In genomic region chr2:88099798-88100488, GRCh38 we compare ENCODE assay signal across 16 cellular contexts. TPM values are rescaled to one million over a fixed set of nuclear protein-coding genes. Genes with fewer than 3 reads are reported as not detected.
A peak's percentile ranks its signal among the peaks of the same experiment; 100 is the strongest.
DNase-seq lines count a peak whose midpoint lies in the region; ATAC-seq and TF ChIP-seq lines count a peak whose summit lies in the region.
"Had no signal": no experiment of that assay in that cellular context is flagged by ENCODE, and none has a peak within 500 bp of the region (broad histone marks: within the 10 kb centered on the region; RNA-seq: fewer than 3 reads in every experiment).

No MANE protein-coding gene starts in this region.

- peaks cover 5 to 17% of the 10 kb centered on the region in 2 donors for H3K27me3 Mint-ChIP-seq in CD8-positive, alpha-beta memory T cell
- H3K27me3 Mint-ChIP-seq in CD8-positive, alpha-beta T cell (ENCODE audit: low read depth), result peaks cover 2% of the 10 kb centered on the region
- H3K27me3 Mint-ChIP-seq: activated naive CD8-positive, alpha-beta T cell treated with anti-CD3 and anti-CD28 coated beads, Interleukin-2, amount 10 ng/mL, durations not matched to agents 7 days and 5 days had no signal

- H3K36me3 ChIP-seq in psoas muscle (ENCODE audit: insufficient read depth in 1 of 2, low read depth in 1 of 2) (peaks cover 2 to 70% of the 10 kb centered on the region in 2 donors), tibial artery (no peaks in the 10 kb centered on the region)
- H3K36me3 ChIP-seq in CD8-positive, alpha-beta memory T cell (ENCODE audit: insufficient read depth, low read length), result no peaks in the 10 kb centered on the region
- H3K36me3 ChIP-seq in CD8-positive, alpha-beta T cell (ENCODE audit: insufficient read depth, low read length), result no peaks in the 10 kb centered on the region
- H3K36me3 ChIP-seq: upper lobe of left lung had no signal

- H3K36me3 Mint-ChIP-seq in CD8-positive, alpha-beta memory T cell, result no peaks in the 10 kb centered on the region
- H3K36me3 Mint-ChIP-seq in CD8-positive, alpha-beta T cell, result no peaks in the 10 kb centered on the region
- H3K36me3 Mint-ChIP-seq: activated naive CD8-positive, alpha-beta T cell treated with anti-CD3 and anti-CD28 coated beads, Interleukin-2, amount 10 ng/mL, durations not matched to agents 7 days and 5 days; naive B cell had no signal

- H3K9me3 ChIP-seq in psoas muscle (no peaks in the 10 kb centered on the region), tibial artery (no peaks in the 10 kb centered on the region)
- H3K9me3 ChIP-seq in CD8-positive, alpha-beta memory T cell (ENCODE audit: low read length), result no peaks in the 10 kb centered on the region
- H3K9me3 ChIP-seq in CD8-positive, alpha-beta T cell (ENCODE audit: low read length), result no peaks in the 10 kb centered on the region
- H3K9me3 ChIP-seq: upper lobe of left lung had no signal

- no peaks in the 10 kb centered on the region for H3K27me3 ChIP-seq in psoas muscle (ENCODE audit: insufficient read depth in 3 of 3, low read length in 2 of 3)
- H3K27me3 ChIP-seq in CD8-positive, alpha-beta memory T cell (ENCODE audit: insufficient read depth, low read length, poor library complexity, severe bottlenecking), result no peaks in the 10 kb centered on the region
- no peaks in the 10 kb centered on the region for H3K27me3 ChIP-seq in tibial artery
- no peaks in the 10 kb centered on the region for H3K27me3 ChIP-seq in CD8-positive, alpha-beta T cell (ENCODE audit: insufficient read depth, low read length)
- H3K27me3 ChIP-seq: upper lobe of left lung had no signal

- intact Hi-C loops in psoas muscle (cut with DNase I), result loop anchor here (5.0 kb wide), 2 partner anchors 38 to 43 kb away; partner anchors contain the start of gene KRCC1 (in 1 of the 2)
- intact Hi-C loops in tibial artery (cut with DNase I; ENCODE audit: low total_unique reads), result no loop called here
- intact Hi-C loops in CD8-positive, alpha-beta T cell (cut with DNase I, micrococcal nuclease), result no loop called here

- H3K4me1 ChIP-seq in psoas muscle (peaks cover 11% of the 10 kb centered on the region), tibial artery (no peaks in the 10 kb centered on the region)
- H3K4me1 ChIP-seq in CD8-positive, alpha-beta memory T cell (ENCODE audit: insufficient read depth, low read length), result no peaks in the 10 kb centered on the region
- H3K4me1 ChIP-seq in CD8-positive, alpha-beta T cell (ENCODE audit: insufficient read depth, low read length), result no peaks in the 10 kb centered on the region
- H3K4me1 ChIP-seq: upper lobe of left lung had no signal

- DNase-seq in NCI-H146 (lab: John Stamatoyannopoulos, UW), result peak; percentile 15
- no peak for DNase-seq in NCI-H146 treated with DMSO at 0.1 percent for 48 hours (lab: John Stamatoyannopoulos, UW; ENCODE audit: unreplicated experiment)
- peak; percentile 14 for DNase-seq in OCI-M1 (lab: John Stamatoyannopoulos, UW)
- DNase-seq in fibroblast of mammary gland (ENCODE audit: low read depth), result peak; percentile 62
- DNase-seq in psoas muscle, result peak in 1 of 2 donors; percentile 75
- DNase-seq in CD8-positive, alpha-beta memory T cell, result no peak
- DNase-seq in tibial artery, result no peak
- no peak for DNase-seq in CD8-positive, alpha-beta T cell
- DNase-seq: activated B cell treated with CpG ODN at 0.5 μM for 24 hours; activated naive CD8-positive, alpha-beta T cell treated with anti-CD3 and anti-CD28 coated beads, Interleukin-2, amount 10 ng/mL, durations not matched to agents 7 days and 5 days; naive B cell; NCI-H526 treated with DMSO at 0.1 percent for 48 hours; stimulated activated CD4-positive, alpha-beta T cell treated with anti-CD3 and anti-CD28 coated beads, Interleukin-4, amount 100 ng/mL, for 4 hours; upper lobe of left lung had no signal

- H3K9me3 Mint-ChIP-seq in CD8-positive, alpha-beta memory T cell, result no peaks in the 10 kb centered on the region
- H3K9me3 Mint-ChIP-seq in CD8-positive, alpha-beta T cell, result no peaks in the 10 kb centered on the region
- H3K9me3 Mint-ChIP-seq: activated B cell treated with CpG ODN at 0.5 μM for 24 hours; activated naive CD8-positive, alpha-beta T cell treated with anti-CD3 and anti-CD28 coated beads, Interleukin-2, amount 10 ng/mL, durations not matched to agents 7 days and 5 days had no signal

- peak; percentile 80 to 84 (median 82) for ATAC-seq in psoas muscle
- ATAC-seq in CD8-positive, alpha-beta T cell, result no peak

- CTCF ChIA-PET in CD8-positive, alpha-beta memory T cell (lab: Charles Lee), result no interaction called here
- CTCF ChIA-PET in CD8-positive, alpha-beta T cell (lab: Charles Lee), result interaction anchor here (1.9 kb wide), 1 partner anchor 39 kb away, joined by 4 read pairs; no protein-coding TSS in a partner anchor

- WGBS in psoas muscle, 3 donors, result 20 to 30% (median 23%) methylated on average over 5 of the region's 5 CpGs

- peak overlapping the region; percentile 80 for H3K27ac ChIP-seq in psoas muscle
- no peak overlapping the region for H3K27ac ChIP-seq in CD8-positive, alpha-beta memory T cell (ENCODE audit: low read depth, low read length)
- H3K27ac ChIP-seq in tibial artery, result no peak overlapping the region
- H3K27ac ChIP-seq in CD8-positive, alpha-beta T cell (ENCODE audit: low read depth, low read length), result no peak overlapping the region
- H3K27ac ChIP-seq: upper lobe of left lung had no signal

- H3K4me1 Mint-ChIP-seq in CD8-positive, alpha-beta memory T cell, result no peaks in the 10 kb centered on the region
- no peaks in the 10 kb centered on the region for H3K4me1 Mint-ChIP-seq in CD8-positive, alpha-beta T cell (ENCODE audit: low read depth)
- H3K4me1 Mint-ChIP-seq: activated B cell treated with CpG ODN at 0.5 μM for 24 hours; activated naive CD8-positive, alpha-beta T cell treated with anti-CD3 and anti-CD28 coated beads, Interleukin-2, amount 10 ng/mL, durations not matched to agents 7 days and 5 days; naive B cell had no signal

- POLR2A ChIA-PET in CD8-positive, alpha-beta memory T cell (lab: Charles Lee), result no interaction called here
- POLR2A ChIA-PET in CD8-positive, alpha-beta T cell (lab: Charles Lee), result no interaction called here

- no peak overlapping the region for H3K27ac Mint-ChIP-seq in CD8-positive, alpha-beta memory T cell
- no peak overlapping the region for H3K27ac Mint-ChIP-seq in CD8-positive, alpha-beta T cell
- H3K27ac Mint-ChIP-seq: activated B cell treated with CpG ODN at 0.5 μM for 24 hours; activated naive CD8-positive, alpha-beta T cell treated with anti-CD3 and anti-CD28 coated beads, Interleukin-2, amount 10 ng/mL, durations not matched to agents 7 days and 5 days had no signal

- TF ChIP-seq CTCF in fibroblast of mammary gland (conservative IDR thresholded peaks at IDR 0.05; ENCODE audit: control insufficient read depth, insufficient read depth, low read depth, low read length) (no peak), psoas muscle (IDR thresholded peaks at IDR 0.05) (no peak), tibial artery (IDR thresholded peaks at IDR 0.05) (no peak)
- no peak for TF ChIP-seq CTCF in CD8-positive, alpha-beta T cell (IDR thresholded peaks at IDR 0.05)

- H3K4me3 Mint-ChIP-seq in CD8-positive, alpha-beta memory T cell, result no peak overlapping the region
- no peak overlapping the region for H3K4me3 Mint-ChIP-seq in CD8-positive, alpha-beta T cell
- H3K4me3 Mint-ChIP-seq: activated B cell treated with CpG ODN at 0.5 μM for 24 hours; activated naive CD8-positive, alpha-beta T cell treated with anti-CD3 and anti-CD28 coated beads, Interleukin-2, amount 10 ng/mL, durations not matched to agents 7 days and 5 days; naive B cell had no signal

- H3K4me3 ChIP-seq in fibroblast of mammary gland (ENCODE audit: control insufficient read depth, low read depth, low read length), result no peak overlapping the region
- H3K4me3 ChIP-seq in psoas muscle, result peak overlapping the region; percentile 11
- no peak overlapping the region for H3K4me3 ChIP-seq in CD8-positive, alpha-beta memory T cell (ENCODE audit: low read length)
- no peak overlapping the region for H3K4me3 ChIP-seq in tibial artery
- H3K4me3 ChIP-seq in CD8-positive, alpha-beta T cell (ENCODE audit: low read depth, low read length), result no peak overlapping the region
- H3K4me3 ChIP-seq: upper lobe of left lung had no signal

RNA-seq across cellular contexts. Expression of gene FABP1, which starts 27.9 kb away (rescaled TPM):
- under 1 TPM in 3 of 4 donors, not detected in 1; 0.52 to 0.89 (median 0.65) TPM for total RNA-seq in psoas muscle
- polyA plus RNA-seq in psoas muscle, result 1 to 10 TPM in 2 of 3 donors, not detected in 1; 1.6 to 4.5 TPM
- total RNA-seq in CD8-positive, alpha-beta memory T cell, result not detected
- polyA plus RNA-seq in CD8-positive, alpha-beta memory T cell, result not detected
- not detected for total RNA-seq in CD8-positive, alpha-beta T cell
- total RNA-seq: activated B cell treated with CpG ODN at 0.5 μM for 24 hours; activated naive CD8-positive, alpha-beta T cell treated with anti-CD3 and anti-CD28 coated beads, Interleukin-2, amount 10 ng/mL, durations not matched to agents 7 days and 5 days; H4 had no signal
- polyA plus RNA-seq: AG04450 had no signal

RNA-seq across cellular contexts. Expression of gene SMYD1, which starts 32.3 kb away (rescaled TPM):
- total RNA-seq in psoas muscle, result 100 to 1,000 TPM; 143 to 325 (median 232) TPM
- 100 to 1,000 TPM in 1 of 3 donors, 10 to 100 TPM in 1, 1 to 10 TPM in 1; 8.0 to 112 (median 57.2) TPM for polyA plus RNA-seq in psoas muscle
- not detected for total RNA-seq in CD8-positive, alpha-beta memory T cell
- polyA plus RNA-seq in CD8-positive, alpha-beta memory T cell, result not detected
- not detected for total RNA-seq in CD8-positive, alpha-beta T cell
- total RNA-seq: activated B cell treated with CpG ODN at 0.5 μM for 24 hours; activated naive CD8-positive, alpha-beta T cell treated with anti-CD3 and anti-CD28 coated beads, Interleukin-2, amount 10 ng/mL, durations not matched to agents 7 days and 5 days; H4; upper lobe of left lung had no signal
- polyA plus RNA-seq: AG04450 had no signal

RNA-seq across cellular contexts. Expression of gene KRCC1, which starts 44.4 kb away (rescaled TPM):
- 10 to 100 TPM; 10.8 to 24.1 (median 18.7) TPM for total RNA-seq in psoas muscle
- polyA plus RNA-seq in psoas muscle, result 10 to 100 TPM; 19.1 to 44.4 (median 20.1) TPM
- total RNA-seq in CD8-positive, alpha-beta memory T cell, result 10 to 100 TPM; 14.1 to 14.8 TPM
- 41.3 TPM for polyA plus RNA-seq in CD8-positive, alpha-beta memory T cell
- total RNA-seq in CD8-positive, alpha-beta T cell, result 1 to 10 TPM; 3.1 to 3.6 TPM

Comparison
In these comparisons a context has a peak if more than half of its experiments do, and no peak if none do; other contexts are left out.
1. DNase-seq: peak in NCI-H146 (single experiment), OCI-M1 (single experiment) and fibroblast of mammary gland (single experiment); none in NCI-H146 treated with DMSO at 0.1 percent for 48 hours (single experiment), CD8-positive, alpha-beta memory T cell (0 of 5), tibial artery (0 of 2) and CD8-positive, alpha-beta T cell (0 of 7).
2. RNA of gene SMYD1, which starts 32.3 kb away (total RNA-seq): 143 to 325 TPM in psoas muscle; not detected in CD8-positive, alpha-beta memory T cell and not detected in CD8-positive, alpha-beta T cell; every median in the first group is over 100 times any median in the second.
3. intact Hi-C loops: an anchor here in psoas muscle (5.0 kb wide); none called in tibial artery and CD8-positive, alpha-beta T cell.